In genomic region chr20:37242503-37242902, GRCh38 we compare ENCODE assay signal across 27 cellular contexts. TPM values are rescaled to one million over a fixed set of nuclear protein-coding genes. Genes with fewer than 3 reads are reported as not detected.
"Had no signal": no experiment of that assay in that cellular context is flagged by ENCODE, and none has a peak within 500 bp of the region (broad histone marks: within the 10 kb centered on the region; RNA-seq: fewer than 3 reads in every experiment).

No MANE protein-coding gene starts in this region.

- H3K27ac ChIP-seq: ascending aorta, body of pancreas, SK-N-MC had no signal

- H3K27me3 ChIP-seq: ascending aorta, body of pancreas had no signal

- H3K9me3 ChIP-seq: ascending aorta, body of pancreas had no signal

- H3K4me1 ChIP-seq: ascending aorta had no signal

- FAIRE-seq: K562, TTC549 had no signal

- DNase-seq: activated CD4-positive, alpha-beta memory T cell treated with anti-CD3 and anti-CD28 coated beads for 36 hours; activated CD4-positive, alpha-beta T cell treated with anti-CD3 and anti-CD28 coated beads, Interleukin-2, amount 10 ng/mL, durations not matched to agents 7 days and 5 days; activated CD4-positive, CD25-positive, alpha-beta regulatory T cell; activated CD8-positive, alpha-beta memory T cell treated with anti-CD3 and anti-CD28 coated beads for 24 hours; activated effector memory CD4-positive, alpha-beta T cell treated with Interleukin-2 at 50 U/mL for 16 hours; activated naive CD4-positive, alpha-beta T cell treated with Interleukin-2 at 50 U/mL for 16 hours; activated naive CD8-positive, alpha-beta T cell treated with anti-CD3 and anti-CD28 coated beads, Interleukin-2, amount 50 U/mL, for 24 hours; activated T-cell treated with anti-CD3 and anti-CD28 coated beads, Interleukin-2, amount 50 U/mL, for 1 hour; amniotic stem cell; body of pancreas; Karpas-422; NCI-H1048; NCI-H187 treated with DMSO at 0.1 percent for 48 hours; NCI-H2081 treated with DMSO at 0.1 percent for 48 hours; NCI-H446; T-cell; T-helper 2 cell; T1000 had no signal

- ATAC-seq: activated naive CD4-positive, alpha-beta T cell treated with anti-CD3 and anti-CD28 coated beads, Interleukin-2, amount 50 U/mL, for 72 hours; activated naive CD8-positive, alpha-beta T cell treated with anti-CD3 and anti-CD28 coated beads, Interleukin-2, amount 50 U/mL, for 24 hours; body of pancreas; Right ventricle myocardium inferior; T-cell had no signal

- H3K4me3 ChIP-seq: ascending aorta, body of pancreas, K562, SK-N-MC had no signal

RNA-seq across cellular contexts. Expression of gene GHRH, which starts 19.1 kb away (rescaled TPM):
- total RNA-seq: activated CD4-positive, alpha-beta memory T cell treated with anti-CD3 and anti-CD28 coated beads for 36 hours; activated CD4-positive, alpha-beta T cell treated with anti-CD3 and anti-CD28 coated beads, Interleukin-2, amount 10 ng/mL, durations not matched to agents 7 days and 5 days; activated naive CD4-positive, alpha-beta T cell treated with anti-CD3 and anti-CD28 coated beads, Interleukin-2, amount 50 U/mL, for 72 hours; activated T-helper 1 cell treated with anti-CD3 and anti-CD28 coated beads, Interleukin-12 subunit alpha, Interleukin-12 subunit beta, Interleukin-2, Interleukin-4 antibody, amounts not matched to agents 30 ng/mL and 10 ng/mL and 1 ng/mL, durations not matched to agents 14 hours and 24 hours and 36 hours; ascending aorta; body of pancreas; K562; OCI-LY7; Right ventricle myocardium inferior; RPMI7951; T-cell had no signal
- polyA plus RNA-seq: K562 had no signal
